6 cellular contexts compared by ENCODE assay signal in genomic region chr20:51356871-51357270, GRCh38.
"Had no signal": no experiment of that assay in that cellular context is flagged by ENCODE, and none has a peak within 500 bp of the region (broad histone marks: within the 10 kb centered on the region; RNA-seq: fewer than 3 reads in every experiment).

No MANE protein-coding gene starts in this region.

- DNase-seq: H9, HCEC 1CT had no signal

- ATAC-seq: GM23338, HepG2, K562 had no signal

- H3K4me3 ChIP-seq: GM23338, K562 had no signal

- H3K4me2 ChIP-seq: GM23338 had no signal

- H3K27ac ChIP-seq: HL-60 had no signal

- H2AFZ ChIP-seq: GM23338 had no signal
